ENCODE assay signal across 11 cellular contexts in the genomic region with DNA sequence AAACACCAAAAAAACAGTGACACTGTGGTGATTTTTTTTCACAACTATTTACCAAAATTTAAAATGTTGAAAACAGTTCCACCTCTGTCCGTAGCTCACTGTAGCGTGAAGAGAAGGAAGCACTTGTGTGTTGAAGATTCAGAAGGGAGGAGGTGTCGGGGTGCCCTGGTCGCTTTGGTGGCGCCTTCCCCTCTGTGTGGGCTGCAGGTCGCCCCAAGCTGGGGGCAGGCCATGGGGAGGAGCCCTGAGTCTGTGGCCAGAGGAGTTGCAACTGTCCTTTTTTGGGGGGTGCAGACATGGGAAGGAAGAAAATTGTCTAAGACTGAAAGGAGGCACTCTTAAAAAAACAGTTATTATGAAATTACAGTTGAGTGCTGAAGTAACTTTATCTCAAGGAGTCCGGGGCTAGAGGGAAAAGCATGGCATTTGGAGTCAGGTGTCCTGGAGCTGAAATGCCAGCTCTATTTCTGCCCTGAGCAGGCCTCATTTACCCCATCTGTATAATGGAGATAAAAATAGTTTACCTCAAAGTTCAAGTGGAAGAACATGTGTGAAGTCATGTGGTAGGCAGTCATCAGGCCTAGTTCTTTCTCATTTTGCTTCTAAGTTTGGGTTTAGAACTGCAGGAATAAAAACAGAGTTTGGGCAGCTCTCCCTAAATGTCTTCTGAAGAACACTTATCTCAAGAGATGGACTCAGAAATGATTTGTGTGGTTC.
DNase-seq lines count a peak whose midpoint lies in the region; ATAC-seq and TF ChIP-seq lines count a peak whose summit lies in the region.
"Had no signal": no experiment of that assay in that cellular context is flagged by ENCODE, and none has a peak within 500 bp of the region (broad histone marks: within the 10 kb centered on the region; RNA-seq: fewer than 3 reads in every experiment).

No MANE protein-coding gene starts in this region.

- ATAC-seq in GM18502 (IDR thresholded peaks at IDR 0.05; ENCODE audit: poor library complexity, unreplicated experiment) (peak; percentile 89), GM21515 (IDR thresholded peaks at IDR 0.05; ENCODE audit: unreplicated experiment) (peak; percentile 72), HG03432 (IDR thresholded peaks at IDR 0.05; ENCODE audit: unreplicated experiment) (peak; percentile 96), Right ventricle myocardium superior (ENCODE audit: poor library complexity) (no peak)

- H3K9me3 Mint-ChIP-seq in endodermal cell = no peaks in the 10 kb centered on the region
- H3K9me3 Mint-ChIP-seq: type B pancreatic cell had no signal

- H3K36me3 Mint-ChIP-seq in endodermal cell (ENCODE audit: low read depth) = no peaks in the 10 kb centered on the region

- no peak overlapping the region for H3K27ac Mint-ChIP-seq in endodermal cell
- H3K27ac Mint-ChIP-seq: type B pancreatic cell had no signal

- no peak overlapping the region for H3K9ac ChIP-seq in endodermal cell (ENCODE audit: extremely low read depth, low read length, poor library complexity, severe bottlenecking)

- no peaks in the 10 kb centered on the region for H3K4me1 ChIP-seq in endodermal cell (ENCODE audit: control insufficient read depth, insufficient read depth, low read length)

- H3K9me3 ChIP-seq in endodermal cell (ENCODE audit: control insufficient read depth, low read length) = no peaks in the 10 kb centered on the region

- no peak overlapping the region for H3K4me3 Mint-ChIP-seq in endodermal cell
- H3K4me3 Mint-ChIP-seq: type B pancreatic cell had no signal

- H3K36me3 ChIP-seq in endodermal cell (ENCODE audit: control insufficient read depth, insufficient read depth, low read length) = no peaks in the 10 kb centered on the region

- H3K4me1 Mint-ChIP-seq in endodermal cell = peaks cover 3% of the 10 kb centered on the region

- TF ChIP-seq CTCF in endodermal cell (conservative IDR thresholded peaks at IDR 0.05) = no peak

- WGBS in endodermal cell (ENCODE audit: insufficient coverage in 1 of 2, insufficient read length in 1 of 2), 2 experiments = 93 to 96% methylated on average over 3 to 7 of the region's 7 CpGs

- no peak overlapping the region for H3K4me3 ChIP-seq in endodermal cell (ENCODE audit: low read length)

- H3K27me3 ChIP-seq in layer of hippocampus (ENCODE audit: control insufficient read depth, insufficient read depth, low read length) = no peaks in the 10 kb centered on the region
- no peaks in the 10 kb centered on the region for H3K27me3 ChIP-seq in endodermal cell (ENCODE audit: control insufficient read depth, insufficient read depth, low read length, poor library complexity, severe bottlenecking)

- DNase-seq in OCI-M1 (lab: John Stamatoyannopoulos, UW) (no peak), endodermal cell (no peak), islet precursor cell (no peak), Right ventricle myocardium superior (no peak)
- DNase-seq: effector memory CD4-positive, alpha-beta T cell had no signal

- peak overlapping the region; percentile 23 for H3K27ac ChIP-seq in layer of hippocampus (ENCODE audit: low read depth, low read length)
- H3K27ac ChIP-seq in endodermal cell (ENCODE audit: low read depth, low read length) = no peak overlapping the region
- H3K27ac ChIP-seq: RWPE1 had no signal

- no peaks in the 10 kb centered on the region for H3K27me3 Mint-ChIP-seq in endodermal cell (ENCODE audit: insufficient read depth)
- H3K27me3 Mint-ChIP-seq: type B pancreatic cell had no signal

- intact Hi-C loops in Right ventricle myocardium superior (cut with DNase I) = no loop called here
